8 cellular contexts compared by ENCODE assay signal in genomic region chr1:66371233-66372005, GRCh38.
DNase-seq lines count a peak whose midpoint lies in the region; ATAC-seq and TF ChIP-seq lines count a peak whose summit lies in the region.

No MANE protein-coding gene starts in this region.

- peak overlapping the region; percentile 22 for H3K4me3 Mint-ChIP-seq in CD4-positive, alpha-beta T cell
- H3K4me3 Mint-ChIP-seq in activated CD8-positive, alpha-beta T cell treated with anti-CD3 and anti-CD28 coated beads, Interleukin-2, amount 10 ng/mL, durations not matched to agents 7 days and 5 days: no peak overlapping the region

- TF ChIP-seq CTCF in CD4-positive, alpha-beta T cell (IDR thresholded peaks at IDR 0.05): no peak

- no peaks in the 10 kb centered on the region for H3K9me3 ChIP-seq in CD4-positive, alpha-beta T cell (ENCODE audit: control insufficient read depth, low read length)

- no peak for ATAC-seq in CD4-positive, alpha-beta T cell (ENCODE audit: poor library complexity)
- ATAC-seq in GM21786 (IDR thresholded peaks at IDR 0.05; ENCODE audit: unreplicated experiment) (peak; percentile 27), GM21526 (IDR thresholded peaks at IDR 0.05; ENCODE audit: low FRiP score, unreplicated experiment) (no peak)
- peak; percentile 24 for ATAC-seq in activated CD8-positive, alpha-beta T cell treated with anti-CD3 and anti-CD28 coated beads, Interleukin-2, amount 10 ng/mL, durations not matched to agents 7 days and 5 days

- no peak for DNase-seq in CD4-positive, alpha-beta T cell
- peak; percentile 40 for DNase-seq in activated CD8-positive, alpha-beta T cell treated with anti-CD3 and anti-CD28 coated beads, Interleukin-2, amount 10 ng/mL, durations not matched to agents 7 days and 5 days
- DNase-seq in left kidney (ENCODE audit: low read depth, low spot score) (peak; percentile 48), C1 segment of cervical spinal cord (lab: John Stamatoyannopoulos, UW) (no peak), NCI-H1436 (lab: John Stamatoyannopoulos, UW) (no peak), activated gamma-delta T cell (lab: John Stamatoyannopoulos, UW) (no peak)

- H3K27me3 Mint-ChIP-seq in CD4-positive, alpha-beta T cell: no peaks in the 10 kb centered on the region
- no peaks in the 10 kb centered on the region for H3K27me3 Mint-ChIP-seq in activated CD8-positive, alpha-beta T cell treated with anti-CD3 and anti-CD28 coated beads, Interleukin-2, amount 10 ng/mL, durations not matched to agents 7 days and 5 days (ENCODE audit: low read depth)

- no peaks in the 10 kb centered on the region for H3K27me3 ChIP-seq in CD4-positive, alpha-beta T cell (ENCODE audit: control insufficient read depth, insufficient read depth, low read length)

- no peak overlapping the region for H3K27ac ChIP-seq in CD4-positive, alpha-beta T cell (ENCODE audit: low read depth, low read length)

- CTCF ChIA-PET in CD4-positive, alpha-beta T cell (lab: Charles Lee): interaction anchor here (1.3 to 1.5 kb wide), 3 partner anchors 19 to 75 kb away, joined by 3 to 4 read pairs (median 3); no protein-coding TSS in a partner anchor
- CTCF ChIA-PET in activated CD8-positive, alpha-beta T cell treated with anti-CD3 and anti-CD28 coated beads, Interleukin-2, amount 10 ng/mL, durations not matched to agents 7 days and 5 days (lab: Charles Lee): interaction anchor here (1.2 to 6.4 kb wide), 13 partner anchors 8 to 129 kb away, joined by 3 to 45 read pairs (median 5); no protein-coding TSS in a partner anchor

- peaks cover 73% of the 10 kb centered on the region for H3K36me3 Mint-ChIP-seq in CD4-positive, alpha-beta T cell (ENCODE audit: low read depth)
- peaks cover 73% of the 10 kb centered on the region for H3K36me3 Mint-ChIP-seq in activated CD8-positive, alpha-beta T cell treated with anti-CD3 and anti-CD28 coated beads, Interleukin-2, amount 10 ng/mL, durations not matched to agents 7 days and 5 days (ENCODE audit: low read depth)

- H3K4me1 Mint-ChIP-seq in CD4-positive, alpha-beta T cell (ENCODE audit: low read depth): peaks cover 89% of the 10 kb centered on the region
- H3K4me1 Mint-ChIP-seq in activated CD8-positive, alpha-beta T cell treated with anti-CD3 and anti-CD28 coated beads, Interleukin-2, amount 10 ng/mL, durations not matched to agents 7 days and 5 days (ENCODE audit: low read depth): peaks cover 72% of the 10 kb centered on the region

- intact Hi-C loops in CD4-positive, alpha-beta T cell (cut with DNase I, micrococcal nuclease): loop anchor here (2.0 to 5.0 kb wide), 4 partner anchors 15 to 76 kb away; no protein-coding TSS in a partner anchor

- POLR2A ChIA-PET in CD4-positive, alpha-beta T cell (lab: Charles Lee): interaction anchor here (1.5 to 1.6 kb wide), 3 partner anchors 25 to 35 kb away, joined by 4 to 5 read pairs (median 4); no protein-coding TSS in a partner anchor
- POLR2A ChIA-PET in activated CD8-positive, alpha-beta T cell treated with anti-CD3 and anti-CD28 coated beads, Interleukin-2, amount 10 ng/mL, durations not matched to agents 7 days and 5 days (lab: Charles Lee): interaction anchor here (1.1 to 1.2 kb wide), 3 partner anchors 21 to 37 kb away, joined by 3 to 5 read pairs (median 3); no protein-coding TSS in a partner anchor

- peak overlapping the region; percentile 93 for H3K27ac Mint-ChIP-seq in CD4-positive, alpha-beta T cell
- peak overlapping the region; percentile 80 for H3K27ac Mint-ChIP-seq in activated CD8-positive, alpha-beta T cell treated with anti-CD3 and anti-CD28 coated beads, Interleukin-2, amount 10 ng/mL, durations not matched to agents 7 days and 5 days

- H3K9me3 Mint-ChIP-seq in CD4-positive, alpha-beta T cell: no peaks in the 10 kb centered on the region
- H3K9me3 Mint-ChIP-seq in activated CD8-positive, alpha-beta T cell treated with anti-CD3 and anti-CD28 coated beads, Interleukin-2, amount 10 ng/mL, durations not matched to agents 7 days and 5 days (ENCODE audit: insufficient read depth): no peaks in the 10 kb centered on the region

Comparison
In these comparisons a context has a peak if more than half of its experiments do, and no peak if none do; other contexts are left out.
1. ATAC-seq: peak in GM21786 (single experiment) and activated CD8-positive, alpha-beta T cell treated with anti-CD3 and anti-CD28 coated beads, Interleukin-2, amount 10 ng/mL, durations not matched to agents 7 days and 5 days (single experiment); none in CD4-positive, alpha-beta T cell (single experiment) and GM21526 (single experiment).
2. DNase-seq: peak in activated CD8-positive, alpha-beta T cell treated with anti-CD3 and anti-CD28 coated beads, Interleukin-2, amount 10 ng/mL, durations not matched to agents 7 days and 5 days (single experiment) and left kidney (single experiment); none in CD4-positive, alpha-beta T cell (0 of 10), C1 segment of cervical spinal cord (0 of 14), NCI-H1436 (single experiment) and activated gamma-delta T cell (single experiment).